8 cellular contexts compared by ENCODE assay signal in genomic region chr5:138330813-138331448, GRCh38.
DNase-seq lines count a peak whose midpoint lies in the region; TF ChIP-seq lines count a peak whose summit lies in the region.

No MANE protein-coding gene starts in this region.

- peak overlapping the region; percentile 63 for H3K4me3 ChIP-seq in WI38 (ENCODE audit: low read depth, low read length)
- peak overlapping the region; percentile 95 for H3K4me3 ChIP-seq in iPS-18a (ENCODE audit: low read length)
- H3K4me3 ChIP-seq in subcutaneous abdominal adipose tissue (ENCODE audit: low read depth in 1 of 5, low read length in 5 of 5): peak overlapping the region; percentile 75 to 86 (median 79)

- H3K9me3 Mint-ChIP-seq in T-helper 2 cell treated with Interferon-gamma antibody and Interleukin-4, amounts not matched to agents 5 μg/mL and 100 μg/mL, for 36 hours: no peaks in the 10 kb centered on the region

- H3K27me3 ChIP-seq in iPS-18a (ENCODE audit: control insufficient read depth, insufficient read depth, low read length): no peaks in the 10 kb centered on the region
- H3K27me3 ChIP-seq in subcutaneous abdominal adipose tissue (ENCODE audit: control insufficient read depth in 5 of 5, insufficient read depth in 4 of 5, low read length in 5 of 5): no peaks in the 10 kb centered on the region

- no peak for TF ChIP-seq CTCF in WI38 (IDR thresholded peaks at IDR 0.05; ENCODE audit: low read depth, low read length)

- peak overlapping the region; percentile 89 for H3K27ac Mint-ChIP-seq in T-helper 2 cell treated with Interferon-gamma antibody and Interleukin-4, amounts not matched to agents 5 μg/mL and 100 μg/mL, for 36 hours

- H3K27me3 Mint-ChIP-seq in T-helper 2 cell treated with Interferon-gamma antibody and Interleukin-4, amounts not matched to agents 5 μg/mL and 100 μg/mL, for 36 hours (ENCODE audit: low read depth): no peaks in the 10 kb centered on the region

- H3K4me1 Mint-ChIP-seq in T-helper 2 cell treated with Interferon-gamma antibody and Interleukin-4, amounts not matched to agents 5 μg/mL and 100 μg/mL, for 36 hours (ENCODE audit: low read depth): peaks cover 26% of the 10 kb centered on the region

- H3K27ac ChIP-seq in iPS-18a (ENCODE audit: low read length) (peak overlapping the region; percentile 83), subcutaneous abdominal adipose tissue (ENCODE audit: low read depth, low read length) (no peak overlapping the region)

- H3K36me3 ChIP-seq in iPS-18a (ENCODE audit: control insufficient read depth, low read depth, low read length): peaks cover 8% of the 10 kb centered on the region
- no peaks in the 10 kb centered on the region for H3K36me3 ChIP-seq in subcutaneous abdominal adipose tissue (ENCODE audit: control insufficient read depth in 5 of 5, insufficient read depth in 5 of 5, low read length in 5 of 5)

- H3K9ac ChIP-seq in iPS-18a (ENCODE audit: low read length) (peak overlapping the region; percentile 91), subcutaneous abdominal adipose tissue (ENCODE audit: low read length in 5 of 5) (peak overlapping the region in 4 of 5 donors; percentile 8 to 72 (median 51))

- H3K9me3 ChIP-seq in iPS-18a (ENCODE audit: control insufficient read depth, low read depth, low read length) (no peaks in the 10 kb centered on the region), subcutaneous abdominal adipose tissue (ENCODE audit: control insufficient read depth in 5 of 5, low read length in 5 of 5) (no peaks in the 10 kb centered on the region)

- no peak for DNase-seq in T-helper 2 cell treated with Interferon-gamma antibody and Interleukin-4, amounts not matched to agents 5 μg/mL and 100 μg/mL, for 36 hours (ENCODE audit: low spot score)
- DNase-seq in T-helper 2 cell (no peak), NCI-H1436 treated with DMSO at 0.1 percent for 48 hours (lab: John Stamatoyannopoulos, UW) (no peak), DMS79 (lab: John Stamatoyannopoulos, UW) (no peak)
- DNase-seq in stimulated activated CD4-positive, alpha-beta T cell treated with anti-CD3 and anti-CD28 coated beads, Interleukin-4, amount 100 ng/mL, for 4 hours: no peak

- H3K4me1 ChIP-seq in iPS-18a (ENCODE audit: control insufficient read depth, low read depth, low read length) (no peaks in the 10 kb centered on the region), subcutaneous abdominal adipose tissue (ENCODE audit: control insufficient read depth in 5 of 5, insufficient read depth in 5 of 5, low read length in 5 of 5) (peaks cover 2 to 16% (median 13%) of the 10 kb centered on the region in 5 donors)

- peak overlapping the region; percentile 88 for H3K4me3 Mint-ChIP-seq in T-helper 2 cell treated with Interferon-gamma antibody and Interleukin-4, amounts not matched to agents 5 μg/mL and 100 μg/mL, for 36 hours

- peaks cover 6% of the 10 kb centered on the region for H3K36me3 Mint-ChIP-seq in T-helper 2 cell treated with Interferon-gamma antibody and Interleukin-4, amounts not matched to agents 5 μg/mL and 100 μg/mL, for 36 hours (ENCODE audit: low read depth)
